Comparison of ENCODE assay signal across 1 cellular context in genomic region chr1:169111472-169111871, GRCh38.
TF ChIP-seq lines count a peak whose summit lies in the region.

No MANE protein-coding gene starts in this region.

TF ChIP-seq in HepG2, 621 proteins besides CTCF, POLR2A, EP300 and RAD21 (continued from another document):
- TF ChIP-seq ZHX1 (CRISPR knock-in tag; IDR thresholded peaks at IDR 0.05; ENCODE audit: low read depth) = no peak
- TF ChIP-seq ZNF331 (CRISPR knock-in tag; IDR thresholded peaks at IDR 0.05) = no peak
- TF ChIP-seq ZNF609 (CRISPR knock-in tag; IDR thresholded peaks at IDR 0.05; ENCODE audit: borderline replicate concordance) = no peak
- TF ChIP-seq HDAC1 (CRISPR knock-in tag; IDR thresholded peaks at IDR 0.05) = no peak
- TF ChIP-seq GABPB1 (CRISPR knock-in tag; IDR thresholded peaks at IDR 0.05) = no peak
- no peak for TF ChIP-seq MBD4 (IDR thresholded peaks at IDR 0.05; ENCODE audit: borderline replicate concordance, low read length)
- TF ChIP-seq THRA (CRISPR knock-in tag; IDR thresholded peaks at IDR 0.05; ENCODE audit: borderline replicate concordance) = no peak
- TF ChIP-seq TERF1 (CRISPR knock-in tag; IDR thresholded peaks at IDR 0.05) = no peak
- TF ChIP-seq MLX (CRISPR knock-in tag; IDR thresholded peaks at IDR 0.05) = no peak
- TF ChIP-seq RFX3 (CRISPR knock-in tag; IDR thresholded peaks at IDR 0.05) = no peak
- TF ChIP-seq ZNF766 (CRISPR knock-in tag; IDR thresholded peaks at IDR 0.05; ENCODE audit: borderline replicate concordance) = no peak
